ENCODE assay signal across 8 cellular contexts in genomic region chr3:944786-945185, GRCh38.
"Had no signal": no experiment of that assay in that cellular context is flagged by ENCODE, and none has a peak within 500 bp of the region (broad histone marks: within the 10 kb centered on the region; RNA-seq: fewer than 3 reads in every experiment).

No MANE protein-coding gene starts in this region.

- ATAC-seq: GM12878 had no signal

- FAIRE-seq: G401.6, GM12878, GM12891, GM12892, GM18507, GM19239 had no signal

- H3K4me3 ChIP-seq: GM12878 had no signal

- DNase-seq: GDM1, GF-D8 had no signal
